Comparison of ENCODE assay signal across 4 cellular contexts in the genomic region with DNA sequence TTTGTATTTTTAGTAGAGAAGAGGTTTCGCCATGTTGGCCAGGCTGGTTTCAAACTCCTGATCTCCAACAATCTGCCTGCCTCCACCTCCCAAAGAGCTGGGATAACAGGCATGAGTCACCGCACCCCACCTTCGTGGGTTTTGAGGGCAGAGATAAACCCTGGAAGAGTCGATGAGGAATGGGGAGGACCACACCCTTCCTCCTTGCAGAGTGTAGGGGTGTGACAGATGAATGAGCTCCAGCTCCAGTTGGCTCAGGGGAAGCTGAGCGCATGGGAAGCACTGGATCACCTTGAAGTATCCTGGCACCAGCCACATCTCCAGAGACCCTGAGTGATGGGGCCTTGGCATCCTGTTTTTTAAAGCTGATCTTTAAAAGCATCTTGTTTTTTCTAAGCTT. TPM values are rescaled to one million over a fixed set of nuclear protein-coding genes. Genes with fewer than 3 reads are reported as not detected.
"Had no signal": no experiment of that assay in that cellular context is flagged by ENCODE, and none has a peak within 500 bp of the region (broad histone marks: within the 10 kb centered on the region; RNA-seq: fewer than 3 reads in every experiment).

No MANE protein-coding gene starts in this region.

RNA-seq across cellular contexts. Expression of gene SPDYE2, which starts 32.5 kb away (rescaled TPM):
- total RNA-seq: GM23248, H4, H7, HT-29 had no signal
